ENCODE assay signal across 1 cellular context in genomic region chr2:239294571-239295054, GRCh38.
TF ChIP-seq lines count a peak whose summit lies in the region.

No MANE protein-coding gene starts in this region.

TF ChIP-seq in K562, 482 proteins besides CTCF, POLR2A, EP300 and RAD21 (continued from another document and continues in another):
- TF ChIP-seq ZMIZ1 (IDR thresholded peaks at IDR 0.05; ENCODE audit: low read depth in 2 of 2, low read length in 2 of 2) (no peak), FOXK2 (conservative IDR thresholded peaks at IDR 0.05 in 1 of 2, IDR thresholded peaks at IDR 0.05 in 1 of 2; ENCODE audit: low read depth in 2 of 2) (no peak), HOMEZ (CRISPR knock-in tag; IDR thresholded peaks at IDR 0.05) (no peak), PTBP1 (IDR thresholded peaks at IDR 0.05; ENCODE audit: low read depth, low read length) (peak; percentile 93), PRMT5 (CRISPR knock-in tag; IDR thresholded peaks at IDR 0.05) (no peak), ZBTB49 (CRISPR knock-in tag; IDR thresholded peaks at IDR 0.05; ENCODE audit: borderline replicate concordance) (no peak), PBX2 (CRISPR knock-in tag; IDR thresholded peaks at IDR 0.05; ENCODE audit: low read depth) (no peak), PBX2 (tag; conservative IDR thresholded peaks at IDR 0.05; ENCODE audit: low read depth) (no peak), NFXL1 (CRISPR knock-in tag; IDR thresholded peaks at IDR 0.05) (no peak), ZBTB5 (IDR thresholded peaks at IDR 0.05) (no peak), E2F1 (CRISPR knock-in tag; IDR thresholded peaks at IDR 0.05) (no peak), ZFP91 (CRISPR knock-in tag; IDR thresholded peaks at IDR 0.05) (no peak), MXI1 (IDR thresholded peaks at IDR 0.05; ENCODE audit: low read depth, low read length) (no peak), AFF1 (IDR thresholded peaks at IDR 0.05; ENCODE audit: low read depth in 1 of 2, partially characterized antibody in 2 of 2) (no peak), BDP1 (IDR thresholded peaks at IDR 0.05; ENCODE audit: insufficient read depth, insufficient read length) (no peak), BRCA1 (IDR thresholded peaks at IDR 0.05) (no peak), BRCA1 (CRISPR knock-in tag; IDR thresholded peaks at IDR 0.05) (no peak), ZNF197 (CRISPR knock-in tag; IDR thresholded peaks at IDR 0.05; ENCODE audit: low read depth) (no peak), E2F5 (CRISPR knock-in tag; IDR thresholded peaks at IDR 0.05) (no peak), BRF1 (IDR thresholded peaks at IDR 0.05; ENCODE audit: borderline replicate concordance, extremely low read depth, insufficient read length) (no peak), ERF (CRISPR knock-in tag; IDR thresholded peaks at IDR 0.05) (no peak), PYGO2 (tag; IDR thresholded peaks at IDR 0.05) (no peak), CTCFL (IDR thresholded peaks at IDR 0.05; ENCODE audit: borderline replicate concordance, insufficient read depth, low read depth, low read length, poor library complexity, severe bottlenecking) (no peak), HDAC2 (IDR thresholded peaks at IDR 0.05) (peak; percentile 95), HOXB6 (CRISPR knock-in tag; IDR thresholded peaks at IDR 0.05; ENCODE audit: borderline replicate concordance) (no peak), CHAMP1 (IDR thresholded peaks at IDR 0.05) (0 out of 2 replicates have a peak, but pooled peaks have one; percentile 30), FOXJ2 (tag; IDR thresholded peaks at IDR 0.05) (no peak)
